In the genomic region with DNA sequence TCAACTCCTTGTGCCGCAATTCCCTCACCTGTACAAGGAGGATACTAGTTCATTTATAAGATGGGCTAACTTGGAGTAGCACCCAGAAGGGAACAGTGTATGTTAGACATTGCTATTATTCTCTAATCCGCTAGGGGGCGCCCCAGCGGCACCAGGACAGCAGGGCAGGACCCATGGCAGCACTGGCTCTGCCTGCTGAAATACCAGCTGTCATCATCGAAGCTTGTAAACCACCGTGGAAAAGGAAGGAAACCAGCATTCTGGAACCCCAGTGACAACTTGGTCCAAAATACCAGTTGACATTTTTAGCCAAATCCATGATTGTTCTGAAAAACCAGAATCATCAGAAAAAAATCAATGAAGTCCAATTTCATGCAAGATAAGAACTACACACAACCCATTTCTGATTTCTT, we compare ENCODE assay signal across 8 cellular contexts.
DNase-seq lines count a peak whose midpoint lies in the region; ATAC-seq and TF ChIP-seq lines count a peak whose summit lies in the region.

No MANE protein-coding gene starts in this region.

- no peaks in the 10 kb centered on the region for H3K4me1 Mint-ChIP-seq in effector memory CD8-positive, alpha-beta T cell (ENCODE audit: low read depth in 2 of 2)

- no peak for TF ChIP-seq POLR2A in body of pancreas (IDR thresholded peaks at IDR 0.05)

- H3K4me1 ChIP-seq in body of pancreas: no peaks in the 10 kb centered on the region

- H3K36me3 Mint-ChIP-seq in effector memory CD8-positive, alpha-beta T cell (ENCODE audit: insufficient read depth): no peaks in the 10 kb centered on the region

- no peak overlapping the region for H3K4me3 Mint-ChIP-seq in effector memory CD8-positive, alpha-beta T cell

- TF ChIP-seq CTCF in body of pancreas (IDR thresholded peaks at IDR 0.05): peak; percentile 27 to 52 (median 43)

- H3K27me3 Mint-ChIP-seq in effector memory CD8-positive, alpha-beta T cell: peaks cover 0 to 19% of the 10 kb centered on the region in 2 donors

- H3K9me3 ChIP-seq in body of pancreas: no peaks in the 10 kb centered on the region

- H3K4me3 ChIP-seq in body of pancreas: no peak overlapping the region

- H3K27ac Mint-ChIP-seq in effector memory CD8-positive, alpha-beta T cell: no peak overlapping the region

- WGBS in body of pancreas, 2 donors: 5 to 9% methylated on average over 6 of the region's 6 CpGs

- intact Hi-C loops in body of pancreas (cut with DNase I): no loop called here

- ATAC-seq in GM19324 (IDR thresholded peaks at IDR 0.05; ENCODE audit: low FRiP score, unreplicated experiment): peak; percentile 62
- ATAC-seq in HG03442 (IDR thresholded peaks at IDR 0.05; ENCODE audit: unreplicated experiment): peak; percentile 89
- peak; percentile 59 for ATAC-seq in body of pancreas
- no peak for ATAC-seq in effector memory CD8-positive, alpha-beta T cell (replicated peaks)

- peak; percentile 5 for DNase-seq in DMS53 treated with DMSO at 0.1 percent for 48 hours (lab: John Stamatoyannopoulos, UW; ENCODE audit: unreplicated experiment)
- DNase-seq in RPMI7951 (ENCODE audit: low read depth): peak; percentile 71
- DNase-seq in body of pancreas: peak; percentile 38 to 59 (median 44)
- DNase-seq in kidney glomerular epithelial cell (lab: John Stamatoyannopoulos, UW): peak; percentile 60
- peak; percentile 9 to 37 for DNase-seq in stimulated activated CD8-positive, alpha-beta memory T cell treated with anti-CD3 and anti-CD28 coated beads, Interleukin-2, amount 100 ng/mL, for 48 hours (ENCODE audit: low read depth in 2 of 2)
- DNase-seq in effector memory CD8-positive, alpha-beta T cell: no peak

- H3K27ac ChIP-seq in body of pancreas: no peak overlapping the region

- no peaks in the 10 kb centered on the region for H3K9me3 Mint-ChIP-seq in effector memory CD8-positive, alpha-beta T cell

- no peaks in the 10 kb centered on the region for H3K36me3 ChIP-seq in body of pancreas (replicated peaks in 1 of 2; ENCODE audit: insufficient read depth in 1 of 2, low read depth in 2 of 2)

- no peaks in the 10 kb centered on the region for H3K27me3 ChIP-seq in body of pancreas

Comparison
In these comparisons a context has a peak if more than half of its experiments do, and no peak if none do; other contexts are left out.
1. DNase-seq: peak in DMS53 treated with DMSO at 0.1 percent for 48 hours (single experiment), RPMI7951 (single experiment), body of pancreas (4 of 4), kidney glomerular epithelial cell (single experiment) and stimulated activated CD8-positive, alpha-beta memory T cell treated with anti-CD3 and anti-CD28 coated beads, Interleukin-2, amount 100 ng/mL, for 48 hours (2 of 2); none in effector memory CD8-positive, alpha-beta T cell (0 of 3).